In the genomic region with DNA sequence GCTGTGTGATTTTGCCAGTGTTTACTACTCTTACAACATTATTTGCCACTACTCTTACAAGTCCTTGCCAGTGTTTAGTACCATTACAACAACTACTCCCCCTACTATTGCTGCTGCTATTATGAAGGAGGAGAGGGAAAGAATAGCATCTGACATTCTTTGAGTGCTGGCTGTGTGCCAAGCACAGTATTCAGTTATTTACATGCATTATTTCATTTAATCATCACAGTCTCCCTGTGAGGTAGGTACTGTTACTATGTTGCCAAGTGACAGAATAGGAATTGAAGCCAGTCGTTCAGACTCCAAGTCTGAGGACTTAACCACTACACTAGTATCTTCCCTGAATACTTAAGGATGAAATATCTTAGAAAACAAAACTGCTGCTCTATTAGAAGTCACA, we compare ENCODE assay signal across 21 cellular contexts.
DNase-seq lines count a peak whose midpoint lies in the region; ATAC-seq, FAIRE-seq and TF ChIP-seq lines count a peak whose summit lies in the region.
"Had no signal": no experiment of that assay in that cellular context is flagged by ENCODE, and none has a peak within 500 bp of the region (broad histone marks: within the 10 kb centered on the region; RNA-seq: fewer than 3 reads in every experiment).

No MANE protein-coding gene starts in this region.

- BruUV-seq in MCF 10A (replicated peaks; lab: Mats Ljungman, UMichigan) (no TSS peak), mammary epithelial cell (replicated peaks; lab: Mats Ljungman, UMichigan) (no TSS peak), endothelial cell of umbilical vein (replicated peaks; lab: Mats Ljungman, UMichigan) (no TSS peak)

- H3K4me1 ChIP-seq in mammary epithelial cell (ENCODE audit: insufficient read depth, low read length) (no peaks in the 10 kb centered on the region), endothelial cell of umbilical vein (ENCODE audit: control insufficient read depth, extremely low read depth, insufficient read depth, low read length) (peaks cover 13% of the 10 kb centered on the region)
- H3K4me1 ChIP-seq: uterus had no signal

- no peak overlapping the region for H3K27ac ChIP-seq in mammary epithelial cell (ENCODE audit: insufficient read depth, low read depth, low read length)
- no peak overlapping the region for H3K27ac ChIP-seq in endothelial cell of umbilical vein (ENCODE audit: insufficient read depth, low read depth, low read length)
- H3K27ac ChIP-seq: right atrium auricular region, uterus had no signal

- in situ Hi-C loops in mammary epithelial cell (cut with MboI; ENCODE audit: low sequenced_read_pairs in 2 of 2): no loop called here

- FAIRE-seq in endothelial cell of umbilical vein (lab: Jason Lieb, UNC): no peak
- no peak for FAIRE-seq in H54 (lab: Jason Lieb, UNC)
- FAIRE-seq: bronchial epithelial cell had no signal

- H2AFZ ChIP-seq in mammary epithelial cell (ENCODE audit: low read depth, low read length): no peak overlapping the region
- no peak overlapping the region for H2AFZ ChIP-seq in endothelial cell of umbilical vein (ENCODE audit: low read depth, low read length)

- TF ChIP-seq POLR2A in endothelial cell of umbilical vein (IDR thresholded peaks at IDR 0.05; ENCODE audit: low read depth, low read length) (no peak), H54 (IDR thresholded peaks at IDR 0.05; ENCODE audit: low read depth, low read length) (no peak)

- POLR2A ChIA-PET in MCF 10A (lab: Yijun Ruan, JAX): interaction anchor here (1.7 kb wide), 1 partner anchor 9 kb away, joined by 4 read pairs; no protein-coding TSS in a partner anchor
- POLR2A ChIA-PET in endothelial cell of umbilical vein (lab: Charles Lee): no interaction called here

- no peaks in the 10 kb centered on the region for H3K9me3 ChIP-seq in mammary epithelial cell (replicated peaks; ENCODE audit: insufficient read depth, low read length)
- H3K9me3 ChIP-seq in endothelial cell of umbilical vein (replicated peaks; ENCODE audit: control insufficient read depth, insufficient read depth, low read length): no peaks in the 10 kb centered on the region
- H3K9me3 ChIP-seq: right atrium auricular region, uterus had no signal

- H3K36me3 ChIP-seq in mammary epithelial cell (ENCODE audit: insufficient read depth, low read length) (no peaks in the 10 kb centered on the region), endothelial cell of umbilical vein (ENCODE audit: control insufficient read depth in 2 of 2, extremely low read depth in 1 of 2, insufficient read depth in 2 of 2, low read length in 2 of 2) (no peaks in the 10 kb centered on the region)
- H3K36me3 ChIP-seq: right atrium auricular region, uterus had no signal

- H3K9ac ChIP-seq in mammary epithelial cell (ENCODE audit: insufficient read depth, low read length) (no peak overlapping the region), endothelial cell of umbilical vein (replicated peaks; ENCODE audit: extremely low read depth, insufficient read depth, low read length) (no peak overlapping the region)

- intact Hi-C loops in MCF 10A (cut with micrococcal nuclease): no loop called here
- intact Hi-C loops in mammary epithelial cell (cut with micrococcal nuclease): no loop called here
- intact Hi-C loops in endothelial cell of umbilical vein (cut with micrococcal nuclease): no loop called here

- H3K4me1 Mint-ChIP-seq in MCF 10A (ENCODE audit: insufficient read depth, unreplicated experiment): no peaks in the 10 kb centered on the region
- no peaks in the 10 kb centered on the region for H3K4me1 Mint-ChIP-seq in activated T-helper 17 cell treated with anti-CD3 and anti-CD28 coated beads, Interleukin-2, amount 50 U/mL, for 72 hours

- H3K27me3 ChIP-seq in mammary epithelial cell (ENCODE audit: insufficient read depth, low read length) (no peaks in the 10 kb centered on the region), endothelial cell of umbilical vein (ENCODE audit: control insufficient read depth in 2 of 2, insufficient read depth in 2 of 2, low read length in 2 of 2) (no peaks in the 10 kb centered on the region)
- H3K27me3 ChIP-seq: right atrium auricular region, uterus had no signal

- peak; percentile 14 for DNase-seq in MCF 10A (ENCODE audit: unreplicated experiment)
- DNase-seq in mammary epithelial cell: no peak
- peak; percentile 57 for DNase-seq in NCI-H69 (lab: John Stamatoyannopoulos, UW)
- peak; percentile 76 for DNase-seq in endothelial cell of umbilical vein (ENCODE audit: low read depth, low spot score)
- DNase-seq in stimulated activated CD4-positive, alpha-beta T cell treated with anti-CD3 and anti-CD28 coated beads, Interleukin-15, amount 100 ng/mL, for 24 hours: no peak
- DNase-seq in H54 (ENCODE audit: insufficient read length, low spot score): no peak
- DNase-seq: activated CD8-positive, alpha-beta T cell treated with anti-CD3 and anti-CD28 coated beads for 36 hours; activated T-cell treated with anti-CD3 and anti-CD28 coated beads, Interleukin-2, amount 50 U/mL, for 48 hours; CD4-positive, CD25-positive, alpha-beta regulatory T cell; effector CD8-positive, alpha-beta T cell; islet precursor cell; SHP77; uterus had no signal

- H3K9me3 Mint-ChIP-seq in MCF 10A (ENCODE audit: unreplicated experiment): no peaks in the 10 kb centered on the region
- H3K9me3 Mint-ChIP-seq in activated T-helper 17 cell treated with anti-CD3 and anti-CD28 coated beads, Interleukin-2, amount 50 U/mL, for 72 hours: no peaks in the 10 kb centered on the region
- H3K9me3 Mint-ChIP-seq: activated CD8-positive, alpha-beta T cell treated with anti-CD3 and anti-CD28 coated beads for 36 hours; natural killer cell treated with Interleukin-12 subunit alpha and Interleukin-12 subunit beta and Interleukin-15 and Interleukin-18, amount 100 ng/mL, for 72 hours; T-helper 1 cell treated with Interleukin-12 subunit alpha and Interleukin-12 subunit beta and Interleukin-4 antibody, amounts not matched to agents 30 μg/mL and 1 μg/mL, for 36 hours; WTC11 had no signal

- H3K27me3 Mint-ChIP-seq in MCF 10A (ENCODE audit: insufficient read depth, unreplicated experiment): no peaks in the 10 kb centered on the region
- no peaks in the 10 kb centered on the region for H3K27me3 Mint-ChIP-seq in activated T-helper 17 cell treated with anti-CD3 and anti-CD28 coated beads, Interleukin-2, amount 50 U/mL, for 72 hours
- H3K27me3 Mint-ChIP-seq: activated CD8-positive, alpha-beta T cell treated with anti-CD3 and anti-CD28 coated beads for 36 hours; activated naive CD8-positive, alpha-beta T cell; CD4-positive, CD25-positive, alpha-beta regulatory T cell; natural killer cell treated with Interleukin-12 subunit alpha and Interleukin-12 subunit beta and Interleukin-15 and Interleukin-18, amount 100 ng/mL, for 72 hours had no signal

- CTCF ChIA-PET in MCF 10A (lab: Yijun Ruan, JAX): no interaction called here
- CTCF ChIA-PET in mammary epithelial cell (lab: Charles Lee; ENCODE audit: low non-redundant PET): interaction anchor here (0.7 kb wide), 1 partner anchor 18 kb away, joined by 6 read pairs; no protein-coding TSS in a partner anchor
- CTCF ChIA-PET in endothelial cell of umbilical vein (lab: Charles Lee): no interaction called here

- H3K4me2 ChIP-seq in mammary epithelial cell (ENCODE audit: insufficient read depth, low read depth, low read length): no peak overlapping the region
- no peak overlapping the region for H3K4me2 ChIP-seq in endothelial cell of umbilical vein (ENCODE audit: insufficient read depth, low read length)

- no peak for ATAC-seq in HG03159 (IDR thresholded peaks at IDR 0.05; ENCODE audit: unreplicated experiment)
- no peak for ATAC-seq in activated T-helper 17 cell treated with anti-CD3 and anti-CD28 coated beads, Interleukin-2, amount 50 U/mL, for 72 hours (replicated peaks)
- ATAC-seq: activated CD8-positive, alpha-beta T cell treated with anti-CD3 and anti-CD28 coated beads for 36 hours; natural killer cell treated with Interleukin-12 subunit alpha and Interleukin-12 subunit beta and Interleukin-15 and Interleukin-18, amount 100 ng/mL, for 72 hours; WTC11 had no signal

- dilution Hi-C loops in mammary epithelial cell (cut with HindIII; ENCODE audit: low sequenced_read_pairs): no loop called here
- dilution Hi-C loops in endothelial cell of umbilical vein (cut with MboI; ENCODE audit: extremely low pct_ligation_motif_present, low sequenced_read_pairs): no loop called here

- no peak overlapping the region for H3K4me3 Mint-ChIP-seq in MCF 10A (ENCODE audit: unreplicated experiment)
- no peak overlapping the region for H3K4me3 Mint-ChIP-seq in activated T-helper 17 cell treated with anti-CD3 and anti-CD28 coated beads, Interleukin-2, amount 50 U/mL, for 72 hours
- H3K4me3 Mint-ChIP-seq: activated CD8-positive, alpha-beta T cell treated with anti-CD3 and anti-CD28 coated beads for 36 hours; activated naive CD8-positive, alpha-beta T cell; CD4-positive, CD25-positive, alpha-beta regulatory T cell; natural killer cell treated with Interleukin-12 subunit alpha and Interleukin-12 subunit beta and Interleukin-15 and Interleukin-18, amount 100 ng/mL, for 72 hours; T-helper 1 cell treated with Interleukin-12 subunit alpha and Interleukin-12 subunit beta and Interleukin-4 antibody, amounts not matched to agents 30 μg/mL and 1 μg/mL, for 36 hours; WTC11 had no signal

- peaks cover 6% of the 10 kb centered on the region for H3K36me3 Mint-ChIP-seq in MCF 10A (ENCODE audit: insufficient read depth, unreplicated experiment)
- H3K36me3 Mint-ChIP-seq in activated T-helper 17 cell treated with anti-CD3 and anti-CD28 coated beads, Interleukin-2, amount 50 U/mL, for 72 hours (ENCODE audit: low read depth): peaks cover 8% of the 10 kb centered on the region
- H3K36me3 Mint-ChIP-seq: natural killer cell treated with Interleukin-12 subunit alpha and Interleukin-12 subunit beta and Interleukin-15 and Interleukin-18, amount 100 ng/mL, for 72 hours; WTC11 had no signal

- H3K4me3 ChIP-seq in mammary epithelial cell (replicated peaks in 1 of 3; ENCODE audit: insufficient read depth in 1 of 3, low read depth in 2 of 3, low read length in 3 of 3) (no peak overlapping the region), endothelial cell of umbilical vein (replicated peaks in 1 of 3; ENCODE audit: insufficient read depth in 1 of 3, low read depth in 1 of 3, low read length in 3 of 3) (no peak overlapping the region)
- H3K4me3 ChIP-seq: right atrium auricular region, uterus had no signal

- H3K79me2 ChIP-seq in mammary epithelial cell (ENCODE audit: insufficient read depth, low read length): no peaks in the 10 kb centered on the region
- H3K79me2 ChIP-seq in endothelial cell of umbilical vein (ENCODE audit: control insufficient read depth, insufficient read depth, low read length): no peaks in the 10 kb centered on the region

- TF ChIP-seq CTCF in MCF 10A (IDR thresholded peaks at IDR 0.05; ENCODE audit: unreplicated experiment) (no peak), mammary epithelial cell (conservative IDR thresholded peaks at IDR 0.05 in 1 of 2, IDR thresholded peaks at IDR 0.05 in 1 of 2; ENCODE audit: extremely low read depth in 1 of 2, insufficient read depth in 1 of 2, low read depth in 1 of 2, low read length in 2 of 2) (no peak), endothelial cell of umbilical vein (IDR thresholded peaks at IDR 0.05; ENCODE audit: extremely low read depth in 1 of 2, insufficient read depth in 1 of 2, low read depth in 1 of 2, low read length in 2 of 2) (no peak)

- H3K27ac Mint-ChIP-seq in MCF 10A (ENCODE audit: low read depth, unreplicated experiment): no peak overlapping the region
- H3K27ac Mint-ChIP-seq in activated T-helper 17 cell treated with anti-CD3 and anti-CD28 coated beads, Interleukin-2, amount 50 U/mL, for 72 hours: no peak overlapping the region
- H3K27ac Mint-ChIP-seq: activated CD8-positive, alpha-beta T cell treated with anti-CD3 and anti-CD28 coated beads for 36 hours; activated naive CD8-positive, alpha-beta T cell; natural killer cell treated with Interleukin-12 subunit alpha and Interleukin-12 subunit beta and Interleukin-15 and Interleukin-18, amount 100 ng/mL, for 72 hours; T-helper 1 cell treated with Interleukin-12 subunit alpha and Interleukin-12 subunit beta and Interleukin-4 antibody, amounts not matched to agents 30 μg/mL and 1 μg/mL, for 36 hours; WTC11 had no signal

- H4K20me1 ChIP-seq in mammary epithelial cell (ENCODE audit: insufficient read depth, low read length) (no peaks in the 10 kb centered on the region), endothelial cell of umbilical vein (replicated peaks; ENCODE audit: control insufficient read depth, extremely low read depth, insufficient read depth, low read length) (no peaks in the 10 kb centered on the region)

- WGBS in mammary epithelial cell (ENCODE audit: low coverage, missing lambda C conversion rate): 0% methylated on average over 1 of the region's 1 CpG

- no peaks in the 10 kb centered on the region for H3K9me1 ChIP-seq in endothelial cell of umbilical vein (replicated peaks; ENCODE audit: control insufficient read depth, extremely low read depth, insufficient read depth, low read length)

Comparison
In these comparisons a context has a peak if more than half of its experiments do, and no peak if none do; other contexts are left out.
1. DNase-seq: peak in MCF 10A (single experiment), NCI-H69 (single experiment) and endothelial cell of umbilical vein (single experiment); none in mammary epithelial cell (single experiment), stimulated activated CD4-positive, alpha-beta T cell treated with anti-CD3 and anti-CD28 coated beads, Interleukin-15, amount 100 ng/mL, for 24 hours (single experiment) and H54 (single experiment).